23 cellular contexts compared by ENCODE assay signal in the genomic region with DNA sequence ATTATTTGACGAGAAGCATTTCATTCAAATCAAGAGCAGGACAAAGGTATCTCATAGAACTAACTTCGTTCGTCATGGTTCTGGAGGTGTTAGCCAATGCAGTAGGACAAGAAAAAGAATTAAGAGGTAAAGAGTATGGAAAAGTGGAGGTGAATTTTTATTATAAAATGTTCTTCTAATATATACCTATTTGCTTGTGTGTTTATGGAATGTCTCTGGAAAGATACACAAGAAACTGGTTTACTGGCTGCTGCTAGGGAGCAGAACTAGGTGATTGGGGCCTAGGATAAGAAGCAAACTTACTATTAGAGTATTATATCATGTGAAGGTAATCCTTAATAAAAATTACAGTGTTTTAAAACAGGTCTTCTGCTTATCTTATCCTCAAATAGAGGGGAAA. TPM values are rescaled to one million over a fixed set of nuclear protein-coding genes. Genes with fewer than 3 reads are reported as not detected.
DNase-seq lines count a peak whose midpoint lies in the region; ATAC-seq, FAIRE-seq and TF ChIP-seq lines count a peak whose summit lies in the region.
"Had no signal": no experiment of that assay in that cellular context is flagged by ENCODE, and none has a peak within 500 bp of the region (broad histone marks: within the 10 kb centered on the region; RNA-seq: fewer than 3 reads in every experiment).

No MANE protein-coding gene starts in this region.

- peaks cover 5% of the 10 kb centered on the region; the same call in 1 of the 2 replicates for H3K9me3 ChIP-seq in K562 (replicated peaks; ENCODE audit: control insufficient read depth, insufficient read depth, low read depth, low read length)
- H3K9me3 ChIP-seq: BLaER1, HAP-1 had no signal

- H4K20me1 ChIP-seq in K562 (replicated peaks; ENCODE audit: control insufficient read depth, insufficient read depth, low read length), result no peaks in the 10 kb centered on the region
- H4K20me1 ChIP-seq: BLaER1 had no signal

- TF ChIP-seq POLR2A in K562 (conservative IDR thresholded peaks at IDR 0.05), result no peak

- CTCF ChIA-PET in K562 (lab: Yijun Ruan, JAX; ENCODE audit: low intra/inter-chr PET ratio), result no interaction called here

- H3K4me3 Mint-ChIP-seq in T-helper 1 cell treated with Interleukin-12 subunit alpha and Interleukin-12 subunit beta and Interleukin-4 antibody, amounts not matched to agents 30 μg/mL and 1 μg/mL, for 36 hours, result no peak overlapping the region
- no peak overlapping the region for H3K4me3 Mint-ChIP-seq in natural killer cell
- H3K4me3 Mint-ChIP-seq in natural killer cell treated with Interleukin-12 subunit alpha and Interleukin-12 subunit beta and Interleukin-15 and Interleukin-18, amount 100 ng/mL, for 72 hours, result no peak overlapping the region
- no peak overlapping the region for H3K4me3 Mint-ChIP-seq in naive B cell
- H3K4me3 Mint-ChIP-seq: B cell; CD4-positive, alpha-beta T cell; CD8-positive, alpha-beta memory T cell had no signal

- TF ChIP-seq EP300 in K562 (IDR thresholded peaks at IDR 0.05; ENCODE audit: low read length), result no peak

- intact Hi-C loops in natural killer cell (cut with micrococcal nuclease) (no loop called here), K562 (cut with micrococcal nuclease) (no loop called here), Right ventricle myocardium superior (cut with DNase I) (no loop called here)

- H3K4me1 Mint-ChIP-seq in T-helper 1 cell treated with Interleukin-12 subunit alpha and Interleukin-12 subunit beta and Interleukin-4 antibody, amounts not matched to agents 30 μg/mL and 1 μg/mL, for 36 hours (ENCODE audit: low read depth), result peaks cover 25% of the 10 kb centered on the region
- H3K4me1 Mint-ChIP-seq in natural killer cell (peaks cover 7 to 23% of the 10 kb centered on the region in 2 donors), naive B cell (peaks cover 22 to 36% (median 24%) of the 10 kb centered on the region in 3 donors)
- H3K4me1 Mint-ChIP-seq in natural killer cell treated with Interleukin-12 subunit alpha and Interleukin-12 subunit beta and Interleukin-15 and Interleukin-18, amount 100 ng/mL, for 72 hours (ENCODE audit: low read depth in 2 of 2), result peaks cover 22 to 31% of the 10 kb centered on the region in 2 donors

- H3K4me2 ChIP-seq in K562 (ENCODE audit: insufficient read depth, low read length), result no peak overlapping the region
- H3K4me2 ChIP-seq: BLaER1 had no signal

- no peak overlapping the region for H3K9ac ChIP-seq in K562 (ENCODE audit: insufficient read depth in 1 of 2, low read depth in 2 of 2, low read length in 2 of 2)
- H3K9ac ChIP-seq: BLaER1 had no signal

- H3K4me3 ChIP-seq in K562, result no peak overlapping the region
- H3K4me3 ChIP-seq: BLaER1, HAP-1 had no signal

- H3K9me1 ChIP-seq in K562 (ENCODE audit: control insufficient read depth, insufficient read depth, low read length), result no peaks in the 10 kb centered on the region

- DNase-seq in T-helper 1 cell (no peak), natural killer cell (no peak), K562 (ENCODE audit: extremely low read depth in 1 of 4, low spot score in 3 of 4) (no peak), naive B cell (no peak), Right ventricle myocardium superior (no peak)
- DNase-seq in natural killer cell treated with Interleukin-12 subunit alpha and Interleukin-12 subunit beta and Interleukin-15 and Interleukin-18, amount 100 ng/mL, for 72 hours (ENCODE audit: low spot score), result no peak
- DNase-seq in stimulated activated CD4-positive, alpha-beta T cell treated with anti-CD3 and anti-CD28 coated beads, Interleukin-4, amount 100 ng/mL, for 4 hours, result no peak
- DNase-seq: CD4-positive, alpha-beta T cell; CD8-positive, alpha-beta memory T cell; COR-L47; DMS153; DND-41; GOT3 had no signal

- peak overlapping the region; percentile 23 for H3K27ac Mint-ChIP-seq in T-helper 1 cell treated with Interleukin-12 subunit alpha and Interleukin-12 subunit beta and Interleukin-4 antibody, amounts not matched to agents 30 μg/mL and 1 μg/mL, for 36 hours
- H3K27ac Mint-ChIP-seq in natural killer cell (peak overlapping the region; percentile 41 to 65), naive B cell (peak overlapping the region in 4 of 6 donors; percentile 28 to 85 (median 43))
- peak overlapping the region in 1 of 2 donors; percentile 53 for H3K27ac Mint-ChIP-seq in natural killer cell treated with Interleukin-12 subunit alpha and Interleukin-12 subunit beta and Interleukin-15 and Interleukin-18, amount 100 ng/mL, for 72 hours
- H3K27ac Mint-ChIP-seq: CD4-positive, alpha-beta T cell had no signal

- 62% methylated on average over 3 of the region's 3 CpGs for WGBS in K562 (ENCODE audit: insufficient coverage, low coverage, missing lambda C conversion rate)

- no peaks in the 10 kb centered on the region for H3K27me3 Mint-ChIP-seq in T-helper 1 cell treated with Interleukin-12 subunit alpha and Interleukin-12 subunit beta and Interleukin-4 antibody, amounts not matched to agents 30 μg/mL and 1 μg/mL, for 36 hours (ENCODE audit: low read depth)
- H3K27me3 Mint-ChIP-seq in natural killer cell (ENCODE audit: low read depth in 2 of 2), result no peaks in the 10 kb centered on the region
- no peaks in the 10 kb centered on the region for H3K27me3 Mint-ChIP-seq in natural killer cell treated with Interleukin-12 subunit alpha and Interleukin-12 subunit beta and Interleukin-15 and Interleukin-18, amount 100 ng/mL, for 72 hours
- H3K27me3 Mint-ChIP-seq in naive B cell, result no peaks in the 10 kb centered on the region
- H3K27me3 Mint-ChIP-seq: B cell; CD4-positive, alpha-beta T cell; CD8-positive, alpha-beta memory T cell had no signal

- H3K79me2 ChIP-seq in K562 (ENCODE audit: control insufficient read depth, insufficient read depth, low read length), result no peaks in the 10 kb centered on the region

- no peak overlapping the region for H2AFZ ChIP-seq in K562 (ENCODE audit: low read depth, low read length)

- BruUV-seq in K562 (replicated peaks; lab: Mats Ljungman, UMichigan), result no TSS peak

- no peaks in the 10 kb centered on the region for H3K27me3 ChIP-seq in K562 (ENCODE audit: control insufficient read depth in 2 of 2, insufficient read depth in 2 of 2, low read length in 2 of 2)
- H3K27me3 ChIP-seq: BLaER1 had no signal

- H3K36me3 ChIP-seq in K562 (ENCODE audit: control insufficient read depth, insufficient read depth, low read length), result no peaks in the 10 kb centered on the region; the same call in 2 of the 3 replicates
- H3K36me3 ChIP-seq: HAP-1 had no signal

- no peak for TF ChIP-seq RAD21 in K562 (CRISPR knock-in tag; conservative IDR thresholded peaks at IDR 0.05 in 1 of 2, IDR thresholded peaks at IDR 0.05 in 1 of 2)

- peaks cover 0 to 7% of the 10 kb centered on the region in 2 experiments; a peak in 3 of 5 replicates for H3K4me1 ChIP-seq in K562 (replicated peaks in 1 of 2; ENCODE audit: control insufficient read depth in 2 of 2, insufficient read depth in 2 of 2, low read length in 2 of 2)
- H3K4me1 ChIP-seq: HAP-1 had no signal

- H3K9me3 Mint-ChIP-seq in T-helper 1 cell treated with Interleukin-12 subunit alpha and Interleukin-12 subunit beta and Interleukin-4 antibody, amounts not matched to agents 30 μg/mL and 1 μg/mL, for 36 hours, result peaks cover 7% of the 10 kb centered on the region
- H3K9me3 Mint-ChIP-seq in natural killer cell (peaks cover 0 to 2% of the 10 kb centered on the region in 2 donors), naive B cell (peaks cover 0 to 5% (median 0%) of the 10 kb centered on the region in 7 donors)
- no peaks in the 10 kb centered on the region for H3K9me3 Mint-ChIP-seq in natural killer cell treated with Interleukin-12 subunit alpha and Interleukin-12 subunit beta and Interleukin-15 and Interleukin-18, amount 100 ng/mL, for 72 hours
- H3K9me3 Mint-ChIP-seq: CD8-positive, alpha-beta memory T cell had no signal

- no peak overlapping the region for H3K27ac ChIP-seq in K562 (ENCODE audit: extremely low read depth, low read depth, low read length)
- H3K27ac ChIP-seq: 22Rv1, BLaER1, C4-2B had no signal

- TF ChIP-seq CTCF in natural killer cell (IDR thresholded peaks at IDR 0.05) (no peak), K562 (IDR thresholded peaks at IDR 0.05 in 2 of 3, conservative IDR thresholded peaks at IDR 0.05 in 1 of 3; ENCODE audit: insufficient read depth in 2 of 3, low read depth in 1 of 3, low read length in 3 of 3) (no peak)

- in situ Hi-C loops in K562 (cut with MboI), result no loop called here

- POLR2A ChIA-PET in K562 (lab: Yijun Ruan, JAX), result interaction anchor here (1.4 kb wide), 1 partner anchor 13 kb away, joined by 5 read pairs; no protein-coding TSS in a partner anchor

- peaks cover 55% of the 10 kb centered on the region for H3K36me3 Mint-ChIP-seq in T-helper 1 cell treated with Interleukin-12 subunit alpha and Interleukin-12 subunit beta and Interleukin-4 antibody, amounts not matched to agents 30 μg/mL and 1 μg/mL, for 36 hours (ENCODE audit: low read depth)
- H3K36me3 Mint-ChIP-seq in natural killer cell (peaks cover 25% of the 10 kb centered on the region), naive B cell (peaks cover 22 to 29% of the 10 kb centered on the region in 2 donors)
- H3K36me3 Mint-ChIP-seq in natural killer cell treated with Interleukin-12 subunit alpha and Interleukin-12 subunit beta and Interleukin-15 and Interleukin-18, amount 100 ng/mL, for 72 hours, result peaks cover 33% of the 10 kb centered on the region

- ATAC-seq in natural killer cell (no peak), K562 (no peak), naive B cell (ENCODE audit: low read depth in 2 of 2) (no peak), Right ventricle myocardium superior (ENCODE audit: poor library complexity) (no peak)
- no peak for ATAC-seq in natural killer cell treated with Interleukin-12 subunit alpha and Interleukin-12 subunit beta and Interleukin-15 and Interleukin-18, amount 100 ng/mL, for 72 hours

- FAIRE-seq in K562 (lab: Jason Lieb, UNC), result no peak
- FAIRE-seq: A204.1, G401.6, GM12892, H54 had no signal

RNA-seq across cellular contexts. Expression of gene TATDN2, which starts 30.9 kb away (rescaled TPM):
- total RNA-seq in natural killer cell (10 to 100 TPM; 75.6 to 99.4 (median 88.4) TPM), K562 (2014; rRNA removed) (10.9 and 14.7 TPM in 2 replicates), K562 (2014; rRNA removed; fragmentation: Illumina TruSeq; extraction: Trizol) (25.0 and 25.8 TPM in 2 replicates), K562 (2015; rRNA removed; fragmentation: Illumina TruSeq; extraction: Trizol) (29.0 and 30.3 TPM in 2 replicates), K562 (2021) (38.8 and 44.7 TPM in 2 replicates), Right ventricle myocardium superior (16.4 TPM)
- 10 to 100 TPM; 66.3 to 93.3 TPM for total RNA-seq in natural killer cell treated with Interleukin-12 subunit alpha and Interleukin-12 subunit beta and Interleukin-15 and Interleukin-18, amount 100 ng/mL, for 72 hours
- 72.5 and 115 TPM in 2 replicates for total RNA-seq in K562 (2011; cell fraction: chromatin; rRNA removed; ENCODE audit: low replicate concordance)
- total RNA-seq in K562 (2011; cell fraction: nucleolus; rRNA removed), result 71.2 and 76.0 TPM in 2 replicates
- 73.4 and 78.1 TPM in 2 replicates for total RNA-seq in K562 (2011; cell fraction: nucleoplasm; rRNA removed)
- polyA plus RNA-seq in K562 (2011; rRNA removed) (20.8 and 27.2 TPM in 2 replicates), K562 (2014; fragmentation: Illumina TruSeq; extraction: Trizol) (34.9 and 36.6 TPM in 2 replicates), K562 (2014; fragmentation: Nextera tagmentation; extraction: Ambion mirVana) (1 to 10 TPM; 5.2 to 7.9 TPM), K562 (2014; rRNA removed) (23.7 and 28.0 TPM in 2 replicates), naive B cell (ENCODE audit: low read depth in 6 of 6) (10 to 100 TPM in 2 of 6 donors, 1 to 10 TPM in 4; 5.5 to 12.4 (median 9.7) TPM)
- 20.7 and 21.3 TPM in 2 replicates for polyA plus RNA-seq in K562 (2011; cell fraction: cytosol; rRNA removed)
- polyA plus RNA-seq in K562 (2011; cell fraction: nucleus; rRNA removed), result 33.0 and 34.2 TPM in 2 replicates
- 25.7 and 36.1 TPM in 2 replicates for polyA plus RNA-seq in K562 (2012)
- polyA minus RNA-seq in K562 (2011; rRNA and poly(A)+ RNA removed), result 27.0 and 40.2 TPM in 2 replicates
- polyA minus RNA-seq in K562 (2011; cell fraction: cytosol; rRNA and poly(A)+ RNA removed), result 13.5 and 22.0 TPM in 2 replicates
- 27.6 and 34.4 TPM in 2 replicates for polyA minus RNA-seq in K562 (2011; cell fraction: nucleus; rRNA and poly(A)+ RNA removed)

RNA-seq across cellular contexts. Expression of gene IRAK2, which starts 52.6 kb away (rescaled TPM):
- total RNA-seq in natural killer cell (10 to 100 TPM; 10.4 to 28.2 (median 10.9) TPM), K562 (2014; rRNA removed) (2.5 and 4.7 TPM in 2 replicates), K562 (2014; rRNA removed; fragmentation: Illumina TruSeq; extraction: Trizol) (2.7 TPM in 2 replicates), K562 (2015; rRNA removed; fragmentation: Illumina TruSeq; extraction: Trizol) (1.7 and 1.8 TPM in 2 replicates), K562 (2021) (3.1 and 3.2 TPM in 2 replicates), Right ventricle myocardium superior (1.7 TPM)
- total RNA-seq in natural killer cell treated with Interleukin-12 subunit alpha and Interleukin-12 subunit beta and Interleukin-15 and Interleukin-18, amount 100 ng/mL, for 72 hours, result 10 to 100 TPM; 35.1 to 78.4 TPM
- 3.6 and 5.6 TPM in 2 replicates for total RNA-seq in K562 (2011; cell fraction: chromatin; rRNA removed; ENCODE audit: low replicate concordance)
- 3.4 and 4.5 TPM in 2 replicates for total RNA-seq in K562 (2011; cell fraction: nucleolus; rRNA removed)
- total RNA-seq in K562 (2011; cell fraction: nucleoplasm; rRNA removed), result 3.7 and 4.1 TPM in 2 replicates
- polyA plus RNA-seq in K562 (2011; rRNA removed) (3.6 and 4.4 TPM in 2 replicates), K562 (2014; fragmentation: Illumina TruSeq; extraction: Trizol) (3.2 and 3.8 TPM in 2 replicates), K562 (2014; fragmentation: Nextera tagmentation; extraction: Ambion mirVana) (1 to 10 TPM in 1 of 2 experiments, under 1 TPM in 1; 0.42 to 1.0 TPM), K562 (2014; rRNA removed) (2.7 and 2.9 TPM in 2 replicates), naive B cell (ENCODE audit: low read depth in 6 of 6) (10 to 100 TPM in 3 of 6 donors, 1 to 10 TPM in 3; 8.2 to 12.6 (median 10.1) TPM)
- 4.2 and 5.7 TPM in 2 replicates for polyA plus RNA-seq in K562 (2011; cell fraction: cytosol; rRNA removed)
- 1.3 and 1.9 TPM in 2 replicates for polyA plus RNA-seq in K562 (2011; cell fraction: nucleus; rRNA removed)
- polyA plus RNA-seq in K562 (2012), result 1.8 and 2.8 TPM in 2 replicates
- 2.3 and 3.5 TPM in 2 replicates for polyA minus RNA-seq in K562 (2011; rRNA and poly(A)+ RNA removed)
- polyA minus RNA-seq in K562 (2011; cell fraction: cytosol; rRNA and poly(A)+ RNA removed), result 1.9 and 3.1 TPM in 2 replicates
- polyA minus RNA-seq in K562 (2011; cell fraction: nucleus; rRNA and poly(A)+ RNA removed), result 1.1 and 1.2 TPM in 2 replicates
